ENCODE assay signal across 9 cellular contexts in genomic region chr3:71127463-71128243, GRCh38.
DNase-seq lines count a peak whose midpoint lies in the region; ATAC-seq, FAIRE-seq and TF ChIP-seq lines count a peak whose summit lies in the region.
"Had no signal": no experiment of that assay in that cellular context is flagged by ENCODE, and none has a peak within 500 bp of the region (broad histone marks: within the 10 kb centered on the region; RNA-seq: fewer than 3 reads in every experiment).

No MANE protein-coding gene starts in this region.

- H3K23ac ChIP-seq in mesenchymal stem cell (ENCODE audit: low read length in 2 of 2) = no peak overlapping the region

- no peak for FAIRE-seq in HepG2 (lab: Jason Lieb, UNC)
- FAIRE-seq: G401.6 had no signal

- H3K9ac ChIP-seq in liver (ENCODE audit: low read depth in 1 of 2, low read length in 2 of 2) = peak overlapping the region in 1 of 2 donors; percentile 99
- H3K9ac ChIP-seq in HepG2 (ENCODE audit: insufficient read depth, low read depth, low read length) = no peak overlapping the region
- peak overlapping the region; percentile 97 for H3K9ac ChIP-seq in mesenchymal stem cell (ENCODE audit: low read length)

- no peak for TF ChIP-seq CTCF in liver (IDR thresholded peaks at IDR 0.05; ENCODE audit: low read depth, low read length, missing input control)
- no peak for TF ChIP-seq CTCF in HepG2 (CRISPR knock-in tag; IDR thresholded peaks at IDR 0.05)
- no peak for TF ChIP-seq CTCF in ascending aorta (IDR thresholded peaks at IDR 0.05)

- H3K4me1 ChIP-seq in liver (ENCODE audit: control insufficient read depth in 4 of 4, insufficient read depth in 4 of 4, low read length in 3 of 4) = peaks cover 2 to 47% (median 32%) of the 10 kb centered on the region in 4 donors
- H3K4me1 ChIP-seq in HepG2 (ENCODE audit: insufficient read depth, low read length) = peaks cover 52% of the 10 kb centered on the region
- peaks cover 7 to 33% of the 10 kb centered on the region in 2 donors for H3K4me1 ChIP-seq in ascending aorta
- peaks cover 8% of the 10 kb centered on the region for H3K4me1 ChIP-seq in mesenchymal stem cell (ENCODE audit: control insufficient read depth, insufficient read depth, low read depth, low read length)
- no peaks in the 10 kb centered on the region for H3K4me1 ChIP-seq in urinary bladder (ENCODE audit: insufficient read depth)

- no peak overlapping the region for H2BK5ac ChIP-seq in mesenchymal stem cell (ENCODE audit: low read depth, low read length, poor library complexity, severe bottlenecking)

- H3K4me2 ChIP-seq in HepG2 (ENCODE audit: low read depth, low read length) (no peak overlapping the region), mesenchymal stem cell (ENCODE audit: low read length, poor library complexity, severe bottlenecking) (peak overlapping the region; percentile 29)

- H3K4me3 ChIP-seq in liver (ENCODE audit: low read depth in 1 of 3, low read length in 3 of 3) (no peak overlapping the region), HepG2 (replicated peaks in 1 of 3; ENCODE audit: insufficient read depth in 1 of 3, low read depth in 2 of 3, low read length in 3 of 3) (no peak overlapping the region), ascending aorta (peak overlapping the region; percentile 49 to 73), mesenchymal stem cell (ENCODE audit: insufficient read depth in 1 of 2, low read depth in 1 of 2, low read length in 2 of 2) (peak overlapping the region in 1 of 2 experiments; percentile 84), urinary bladder (ENCODE audit: low read depth, low read length) (peak overlapping the region; percentile 10)

- 61% methylated on average over 10 of the region's 10 CpGs for WGBS in liver
- 95% methylated on average over 10 of the region's 10 CpGs for WGBS in HepG2 (ENCODE audit: low lambda C conversion rate)
- 34% methylated on average over 7 of the region's 10 CpGs for WGBS in mesenchymal stem cell
- 29% methylated on average over 10 of the region's 10 CpGs for WGBS in urinary bladder

- CTCF ChIA-PET in HepG2 (lab: Yijun Ruan, JAX; ENCODE audit: low intra/inter-chr PET ratio, low total read pairs) = no interaction called here

- H2AFZ ChIP-seq in HepG2 (ENCODE audit: low read length) = no peak overlapping the region
- no peak overlapping the region for H2AFZ ChIP-seq in mesenchymal stem cell (ENCODE audit: low read depth, low read length)

- H3K9me3 ChIP-seq in liver (ENCODE audit: control insufficient read depth in 4 of 4, low read length in 3 of 4) (no peaks in the 10 kb centered on the region), HepG2 (ENCODE audit: low read length) (no peaks in the 10 kb centered on the region), ascending aorta (no peaks in the 10 kb centered on the region), mesenchymal stem cell (ENCODE audit: control insufficient read depth, low read length) (no peaks in the 10 kb centered on the region)

- H3K27ac ChIP-seq in liver (ENCODE audit: low read depth in 1 of 2, low read length in 2 of 2) (peak overlapping the region; percentile 36 to 89), HepG2 (ENCODE audit: extremely low read length, insufficient read depth, low read length) (no peak overlapping the region), ascending aorta (peak overlapping the region; percentile 85 to 90), mesenchymal stem cell (ENCODE audit: low read length, poor library complexity, severe bottlenecking) (peak overlapping the region; percentile 50), urinary bladder (ENCODE audit: low read depth) (no peak overlapping the region)

- H2BK15ac ChIP-seq in mesenchymal stem cell (ENCODE audit: low read depth, poor library complexity, severe bottlenecking) = no peak overlapping the region

- TF ChIP-seq EP300 in HepG2 (IDR thresholded peaks at IDR 0.05; ENCODE audit: low read depth in 2 of 2, low read length in 2 of 2) = no peak
- no peak for TF ChIP-seq EP300 in HepG2 (CRISPR knock-in tag; IDR thresholded peaks at IDR 0.05; ENCODE audit: borderline replicate concordance)

- H3K79me1 ChIP-seq in mesenchymal stem cell (replicated peaks; ENCODE audit: low read length, poor library complexity, severe bottlenecking) = peaks cover 16% of the 10 kb centered on the region

- H3K14ac ChIP-seq in mesenchymal stem cell (ENCODE audit: low read length in 2 of 2) = no peak overlapping the region

- in situ Hi-C loops in HepG2 (cut with HindIII; ENCODE audit: extremely low pct_ligation_motif_present, low pct_unique_long_range_greater_than_20kb) = no loop called here

- no peak overlapping the region for H4K91ac ChIP-seq in mesenchymal stem cell (ENCODE audit: low read length)

- no TSS peak for BruUV-seq in HepG2 (replicated peaks; lab: Mats Ljungman, UMichigan)

- H3K36me3 ChIP-seq in liver (ENCODE audit: control insufficient read depth in 4 of 4, insufficient read depth in 3 of 4, low read depth in 1 of 4, low read length in 3 of 4) = no peaks in the 10 kb centered on the region
- H3K36me3 ChIP-seq in HepG2 (replicated peaks in 1 of 2; ENCODE audit: control insufficient read depth in 1 of 2, insufficient read depth in 2 of 2, low read length in 2 of 2) = no peaks in the 10 kb centered on the region
- no peaks in the 10 kb centered on the region for H3K36me3 ChIP-seq in ascending aorta
- peaks cover 0 to 2% of the 10 kb centered on the region in 2 experiments for H3K36me3 ChIP-seq in mesenchymal stem cell (ENCODE audit: control insufficient read depth in 1 of 2, insufficient read depth in 2 of 2, low read depth in 1 of 2, low read length in 2 of 2)
- H3K36me3 ChIP-seq in urinary bladder (ENCODE audit: insufficient read depth) = no peaks in the 10 kb centered on the region

- no peak for TF ChIP-seq POLR2A in HepG2 (IDR thresholded peaks at IDR 0.05; ENCODE audit: insufficient read depth in 1 of 2, low read depth in 2 of 2, low read length in 2 of 2)

- peaks cover 6% of the 10 kb centered on the region for H3K79me2 ChIP-seq in HepG2 (ENCODE audit: insufficient read depth, low read length)

- H3K18ac ChIP-seq in mesenchymal stem cell (ENCODE audit: low read depth in 1 of 2, low read length in 2 of 2) = peak overlapping the region in 1 of 2 experiments; percentile 4

- no peak overlapping the region for H2AK5ac ChIP-seq in mesenchymal stem cell (ENCODE audit: low read length, severe bottlenecking)

- H4K8ac ChIP-seq in mesenchymal stem cell (ENCODE audit: low read length) = no peak overlapping the region

- intact Hi-C loops in HepG2 (cut with micrococcal nuclease; ENCODE audit: unreplicated experiment) = no loop called here
- intact Hi-C loops in ascending aorta (cut with DNase I) = loop anchor here (2.0 to 5.0 kb wide), 5 partner anchors 19 to 455 kb away; partner anchors contain the start of gene FOXP1
- intact Hi-C loops in posterior cingulate gyrus (cut with DNase I) = no loop called here

- H3K4ac ChIP-seq in mesenchymal stem cell (ENCODE audit: low read depth in 1 of 2, low read length in 2 of 2) = no peak overlapping the region

- H3K27me3 ChIP-seq in liver (ENCODE audit: control insufficient read depth in 4 of 4, insufficient read depth in 4 of 4, low read length in 3 of 4) (no peaks in the 10 kb centered on the region), HepG2 (ENCODE audit: control insufficient read depth in 1 of 2, insufficient read depth in 2 of 2, low read length in 2 of 2) (no peaks in the 10 kb centered on the region), ascending aorta (no peaks in the 10 kb centered on the region), mesenchymal stem cell (ENCODE audit: control insufficient read depth in 1 of 2, insufficient read depth in 1 of 2, low read length in 2 of 2) (no peaks in the 10 kb centered on the region)

- H2BK120ac ChIP-seq in mesenchymal stem cell (ENCODE audit: low read depth, low read length) = no peak overlapping the region

- POLR2A ChIA-PET in HepG2 (lab: Yijun Ruan, JAX) = no interaction called here

- ATAC-seq in HepG2 (no peak), GM19324 (IDR thresholded peaks at IDR 0.05; ENCODE audit: low FRiP score, unreplicated experiment) (no peak)

- H4K20me1 ChIP-seq in HepG2 (ENCODE audit: insufficient read depth, low read length) = no peaks in the 10 kb centered on the region

- TF ChIP-seq RAD21 in liver (IDR thresholded peaks at IDR 0.05) (no peak), HepG2 (CRISPR knock-in tag; IDR thresholded peaks at IDR 0.05) (no peak)

- peak overlapping the region in 1 of 2 experiments; percentile 75 for H2BK12ac ChIP-seq in mesenchymal stem cell (ENCODE audit: low read length in 2 of 2)

- DNase-seq in HepG2 (ENCODE audit: low spot score) = no peak
- peak in 1 of 2 donors; percentile 61 for DNase-seq in ascending aorta (ENCODE audit: low spot score in 2 of 2)
- peak; percentile 92 for DNase-seq in mesenchymal stem cell
- DNase-seq in posterior cingulate gyrus = no peak
- DNase-seq in hypothalamus (lab: John Stamatoyannopoulos, UW) = no peak

TF ChIP-seq in liver, 16 proteins besides CTCF, POLR2A, EP300 and RAD21 (continues in another document):
- TF ChIP-seq MAX (IDR thresholded peaks at IDR 0.05) = no peak

TF ChIP-seq in HepG2, 621 proteins besides CTCF, POLR2A, EP300 and RAD21 (continues in another document):
- no peak for TF ChIP-seq GPN1 (CRISPR knock-in tag; IDR thresholded peaks at IDR 0.05; ENCODE audit: borderline replicate concordance)

Comparison
In these comparisons a context has a peak if more than half of its experiments do, and no peak if none do; other contexts are left out.
1. H3K27ac ChIP-seq: peak in liver (2 of 2), ascending aorta (2 of 2) and mesenchymal stem cell (single experiment); none in HepG2 (single experiment) and urinary bladder (single experiment).
2. H3K4me3 ChIP-seq: peak in ascending aorta (2 of 2) and urinary bladder (single experiment); none in liver (0 of 3) and HepG2 (0 of 3).